ENCODE assay signal across 1 cellular context in genomic region chr22:40721266-40721665, GRCh38.
TF ChIP-seq lines count a peak whose summit lies in the region.

No MANE protein-coding gene starts in this region.

TF ChIP-seq in HepG2, 621 proteins besides CTCF, POLR2A, EP300 and RAD21 (continued from another document):
- TF ChIP-seq ZNF280B (CRISPR knock-in tag; IDR thresholded peaks at IDR 0.05; ENCODE audit: borderline replicate concordance) (no peak), ELF3 (CRISPR knock-in tag; IDR thresholded peaks at IDR 0.05) (0 out of 2 replicates have a peak, but pooled peaks have one; percentile 50), ETV5 (CRISPR knock-in tag; IDR thresholded peaks at IDR 0.05; ENCODE audit: borderline replicate concordance) (peak; percentile 36; the same call in 1 of the 2 replicates), DMTF1 (CRISPR knock-in tag; IDR thresholded peaks at IDR 0.05) (no peak), ELF4 (CRISPR knock-in tag; IDR thresholded peaks at IDR 0.05; ENCODE audit: borderline replicate concordance) (no peak), ZMYM3 (CRISPR knock-in tag; IDR thresholded peaks at IDR 0.05) (no peak; the same call in 1 of the 2 replicates), ZNF816 (CRISPR knock-in tag; IDR thresholded peaks at IDR 0.05; ENCODE audit: borderline replicate concordance) (no peak), GMEB2 (CRISPR knock-in tag; IDR thresholded peaks at IDR 0.05; ENCODE audit: low read depth) (no peak), MEF2D (CRISPR knock-in tag; IDR thresholded peaks at IDR 0.05) (0 out of 2 replicates have a peak, but pooled peaks have one; percentile 26)
